20 cellular contexts compared by ENCODE assay signal in the genomic region with DNA sequence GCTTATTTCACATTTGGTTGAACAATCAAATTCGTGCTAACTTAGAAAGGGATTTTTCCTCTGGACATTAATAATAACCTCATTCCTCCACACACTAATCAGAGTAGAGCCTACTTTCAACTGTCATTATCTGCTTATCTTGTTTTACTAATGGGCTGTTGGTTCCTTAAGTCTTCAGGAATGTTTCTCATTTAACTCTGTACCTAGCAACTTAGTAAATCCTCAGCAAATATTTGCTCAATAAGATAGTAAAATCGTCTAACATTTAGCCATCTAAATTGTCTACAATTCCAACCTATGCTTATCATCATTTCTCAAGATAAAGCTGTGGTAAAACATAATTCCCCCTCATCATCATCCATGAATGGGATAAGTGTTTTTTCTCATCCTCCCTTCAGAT.
DNase-seq lines count a peak whose midpoint lies in the region; ATAC-seq and TF ChIP-seq lines count a peak whose summit lies in the region.
"Had no signal": no experiment of that assay in that cellular context is flagged by ENCODE, and none has a peak within 500 bp of the region (broad histone marks: within the 10 kb centered on the region; RNA-seq: fewer than 3 reads in every experiment).

No MANE protein-coding gene starts in this region.

- no peak overlapping the region for H3K4me3 Mint-ChIP-seq in progenitor cell of endocrine pancreas (ENCODE audit: low read depth)
- H3K4me3 Mint-ChIP-seq: CD8-positive, alpha-beta T cell had no signal

- intact Hi-C loops in OCI-LY7 (cut with micrococcal nuclease; ENCODE audit: unreplicated experiment): loop anchor here (10.0 kb wide), 1 partner anchor 56 kb away; no protein-coding TSS in a partner anchor

- H4K20me1 ChIP-seq in SK-N-SH (ENCODE audit: insufficient read depth): peaks cover 31% of the 10 kb centered on the region
- no peaks in the 10 kb centered on the region for H4K20me1 ChIP-seq in OCI-LY7 (ENCODE audit: insufficient read depth, low read length)
- no peaks in the 10 kb centered on the region for H4K20me1 ChIP-seq in hepatocyte (ENCODE audit: insufficient read depth, poor library complexity, severe bottlenecking)
- H4K20me1 ChIP-seq: BLaER1 had no signal

- H2AFZ ChIP-seq in SK-N-SH (ENCODE audit: low read depth) (no peak overlapping the region), OCI-LY7 (ENCODE audit: low read length) (0 out of 2 replicates have a peak overlapping the region, but pooled peaks have one; percentile 8), hepatocyte (no peak overlapping the region)

- H3K36me3 ChIP-seq in SK-N-SH (replicated peaks in 1 of 2; ENCODE audit: control insufficient read depth in 1 of 2, insufficient read depth in 2 of 2, low read length in 1 of 2) (peaks cover 0 to 9% of the 10 kb centered on the region in 2 experiments), OCI-LY7 (ENCODE audit: insufficient read depth, low read length) (no peaks in the 10 kb centered on the region), hepatocyte (replicated peaks; ENCODE audit: insufficient read depth, low read depth) (no peaks in the 10 kb centered on the region)
- H3K36me3 ChIP-seq: BLaER1, HAP-1 had no signal

- H3K36me3 Mint-ChIP-seq in progenitor cell of endocrine pancreas (ENCODE audit: insufficient read depth): no peaks in the 10 kb centered on the region
- H3K36me3 Mint-ChIP-seq: CD8-positive, alpha-beta T cell had no signal

- H3K9me2 ChIP-seq in SK-N-SH (no peaks in the 10 kb centered on the region), OCI-LY7 (ENCODE audit: insufficient read depth, low read length) (no peaks in the 10 kb centered on the region), hepatocyte (replicated peaks; ENCODE audit: insufficient read depth) (no peaks in the 10 kb centered on the region)

- ATAC-seq in SK-N-SH treated with all-trans-retinoic acid at 6 μM for 48 hours (no peak), GM21529 (IDR thresholded peaks at IDR 0.05; ENCODE audit: unreplicated experiment) (no peak), HG03565 (IDR thresholded peaks at IDR 0.05; ENCODE audit: unreplicated experiment) (no peak), GM21360 (IDR thresholded peaks at IDR 0.05; ENCODE audit: unreplicated experiment) (no peak)
- ATAC-seq: CD8-positive, alpha-beta T cell; K562 had no signal

- peaks cover 99% of the 10 kb centered on the region for H3K79me2 ChIP-seq in SK-N-SH (ENCODE audit: insufficient read depth)
- H3K79me2 ChIP-seq in OCI-LY7 (ENCODE audit: insufficient read depth, low read depth, low read length): no peaks in the 10 kb centered on the region
- H3K79me2 ChIP-seq in hepatocyte: peaks cover 34% of the 10 kb centered on the region

- H3K27ac ChIP-seq in SK-N-SH (ENCODE audit: low read depth in 2 of 2, low read length in 1 of 2) (peak overlapping the region in 1 of 2 experiments; percentile 40; a peak in 1 of 4 replicates), OCI-LY7 (ENCODE audit: low read depth, low read length, poor library complexity, severe bottlenecking) (no peak overlapping the region), hepatocyte (peak overlapping the region; percentile 58)
- H3K27ac ChIP-seq: 22Rv1, BLaER1, HL-60, RWPE1 had no signal

- BruUV-seq in OCI-LY7 (replicated peaks; lab: Mats Ljungman, UMichigan): no TSS peak

- no peaks in the 10 kb centered on the region for H3K9me3 ChIP-seq in SK-N-SH
- no peaks in the 10 kb centered on the region for H3K9me3 ChIP-seq in OCI-LY7 (ENCODE audit: low read length)
- H3K9me3 ChIP-seq in hepatocyte (ENCODE audit: low read depth): no peaks in the 10 kb centered on the region
- H3K9me3 ChIP-seq: BLaER1, HAP-1 had no signal

- WGBS in SK-N-SH (ENCODE audit: low lambda C conversion rate): 70% methylated on average over 2 of the region's 2 CpGs
- 7% methylated on average over 2 of the region's 2 CpGs for WGBS in hepatocyte (ENCODE audit: low lambda C conversion rate, missing lambda C conversion rate)

- H3K4me1 ChIP-seq in SK-N-SH (ENCODE audit: control insufficient read depth in 1 of 2, insufficient read depth in 2 of 2, low read depth in 1 of 2, low read length in 1 of 2) (peaks cover 4 to 32% of the 10 kb centered on the region in 2 experiments), OCI-LY7 (ENCODE audit: insufficient read depth, low read length, poor library complexity, severe bottlenecking) (peaks cover 22% of the 10 kb centered on the region), hepatocyte (ENCODE audit: insufficient read depth) (peaks cover 25% of the 10 kb centered on the region)
- H3K4me1 ChIP-seq: BLaER1 had no signal

- no peak for TF ChIP-seq RAD21 in SK-N-SH (IDR thresholded peaks at IDR 0.05; ENCODE audit: low read length)

- H3K27me3 ChIP-seq in SK-N-SH (ENCODE audit: insufficient read depth) (no peaks in the 10 kb centered on the region), hepatocyte (no peaks in the 10 kb centered on the region)
- H3K27me3 ChIP-seq: BLaER1 had no signal

- H3K4me3 ChIP-seq in SK-N-SH (ENCODE audit: low read depth in 2 of 2, low read length in 1 of 2) (no peak overlapping the region), OCI-LY7 (ENCODE audit: low read depth, low read length, poor library complexity, severe bottlenecking) (no peak overlapping the region), hepatocyte (no peak overlapping the region)
- H3K4me3 ChIP-seq: BLaER1, HAP-1, K562 had no signal

- TF ChIP-seq EP300 in SK-N-SH (IDR thresholded peaks at IDR 0.05; ENCODE audit: borderline replicate concordance in 1 of 2, low read depth in 1 of 2, low read length in 1 of 2): no peak

- H3K27ac Mint-ChIP-seq in progenitor cell of endocrine pancreas: peak overlapping the region; percentile 65
- H3K27ac Mint-ChIP-seq: CD8-positive, alpha-beta T cell had no signal

- POLR2A ChIA-PET in SK-N-SH (lab: Yijun Ruan, JAX) (no interaction called here), OCI-LY7 (lab: Charles Lee) (no interaction called here)

- no peak for TF ChIP-seq CTCF in SK-N-SH (IDR thresholded peaks at IDR 0.05)
- no peak for TF ChIP-seq CTCF in OCI-LY7 (conservative IDR thresholded peaks at IDR 0.05; ENCODE audit: low read length)
- no peak for TF ChIP-seq CTCF in hepatocyte (IDR thresholded peaks at IDR 0.05; ENCODE audit: poor library complexity)
- no peak for TF ChIP-seq CTCF in progenitor cell of endocrine pancreas (IDR thresholded peaks at IDR 0.05; ENCODE audit: unreplicated experiment)

- H3K27me3 Mint-ChIP-seq in progenitor cell of endocrine pancreas: no peaks in the 10 kb centered on the region

- peaks cover 42% of the 10 kb centered on the region for H3K4me1 Mint-ChIP-seq in progenitor cell of endocrine pancreas (ENCODE audit: low read depth)

- H3K4me2 ChIP-seq in SK-N-SH: no peak overlapping the region
- no peak overlapping the region for H3K4me2 ChIP-seq in OCI-LY7 (ENCODE audit: low read length)
- peak overlapping the region; percentile 43 for H3K4me2 ChIP-seq in hepatocyte
- H3K4me2 ChIP-seq: BLaER1 had no signal

- DNase-seq in SK-N-SH (no peak), OCI-LY7 (ENCODE audit: low spot score) (no peak), hepatocyte (ENCODE audit: low spot score) (no peak), progenitor cell of endocrine pancreas (ENCODE audit: low spot score, unreplicated experiment) (no peak)
- DNase-seq: CD8-positive, alpha-beta T cell; NCI-H1417; NCI-H187 treated with DMSO at 0.1 percent for 48 hours; NCI-H446; NCI-H69; NK-92 treated with Interleukin-12 subunit alpha and Interleukin-12 subunit beta, amount 100 ng/mL, for 24 hours had no signal

- H3K9me3 Mint-ChIP-seq in progenitor cell of endocrine pancreas (ENCODE audit: low read depth): no peaks in the 10 kb centered on the region
- H3K9me3 Mint-ChIP-seq: CD8-positive, alpha-beta T cell had no signal

- no peak overlapping the region; the same call in 1 of the 2 replicates for H3K9ac ChIP-seq in SK-N-SH
- H3K9ac ChIP-seq: BLaER1 had no signal

- peaks cover 21% of the 10 kb centered on the region for H3F3A ChIP-seq in SK-N-SH (replicated peaks; ENCODE audit: insufficient read depth)

- CTCF ChIA-PET in SK-N-SH (lab: Yijun Ruan, JAX) (no interaction called here), OCI-LY7 (lab: Charles Lee; ENCODE audit: unreplicated experiment) (no interaction called here)

TF ChIP-seq in SK-N-SH treated with all-trans-retinoic acid at 6 μM for 48 hours, 23 proteins besides CTCF, POLR2A, EP300 and RAD21:
- TF ChIP-seq CSDC2 (CRISPR knock-in tag; IDR thresholded peaks at IDR 0.05) (no peak), ISL1 (CRISPR knock-in tag; IDR thresholded peaks at IDR 0.05) (peak; percentile 57; the same call in 1 of the 2 replicates)

TF ChIP-seq in SK-N-SH, 30 proteins besides CTCF, POLR2A, EP300 and RAD21:
- TF ChIP-seq GATA2 (CRISPR knock-in tag; IDR thresholded peaks at IDR 0.05): no peak
